1 cellular context compared by ENCODE assay signal in genomic region chr21:36060159-36060921, GRCh38.
TF ChIP-seq lines count a peak whose summit lies in the region.

SETD4 (minus strand) TSS chr21:36060526; CDS start chr21:36058888, 1,638 bp downstream.

TF ChIP-seq in HepG2, 621 proteins besides CTCF, POLR2A, EP300 and RAD21 (continued from another document and continues in another):
- TF ChIP-seq ZNF687 (CRISPR knock-in tag; IDR thresholded peaks at IDR 0.05) (peak; percentile 87), ZNF280D (CRISPR knock-in tag; IDR thresholded peaks at IDR 0.05) (0 out of 2 replicates have a peak, but pooled peaks have one; percentile 46), KDM1A (CRISPR knock-in tag; IDR thresholded peaks at IDR 0.05) (no peak), ZBTB25 (CRISPR knock-in tag; IDR thresholded peaks at IDR 0.05) (no peak), CERS6 (CRISPR knock-in tag; IDR thresholded peaks at IDR 0.05) (0 out of 2 replicates have a peak, but pooled peaks have one; percentile 69), MIER3 (CRISPR knock-in tag; IDR thresholded peaks at IDR 0.05; ENCODE audit: borderline replicate concordance) (no peak; the same call in 1 of the 2 replicates), GATAD2A (CRISPR knock-in tag; IDR thresholded peaks at IDR 0.05) (no peak), RFX3 (CRISPR knock-in tag; IDR thresholded peaks at IDR 0.05) (peak; percentile 89), FOXA1 (IDR thresholded peaks at IDR 0.05) (no peak), FOXA1 (CRISPR knock-in tag; IDR thresholded peaks at IDR 0.05) (no peak), MIER2 (CRISPR knock-in tag; IDR thresholded peaks at IDR 0.05) (no peak), ZNF10 (CRISPR knock-in tag; IDR thresholded peaks at IDR 0.05; ENCODE audit: borderline replicate concordance, low read depth) (no peak), ETS1 (CRISPR knock-in tag; IDR thresholded peaks at IDR 0.05) (no peak), ELF3 (CRISPR knock-in tag; IDR thresholded peaks at IDR 0.05) (peak; percentile 83), GRHL1 (CRISPR knock-in tag; conservative IDR thresholded peaks at IDR 0.05) (no peak), PRDM15 (CRISPR knock-in tag; IDR thresholded peaks at IDR 0.05) (peak; percentile 39; the same call in 1 of the 2 replicates), ZNF569 (CRISPR knock-in tag; IDR thresholded peaks at IDR 0.05; ENCODE audit: borderline replicate concordance) (no peak), ZNF609 (CRISPR knock-in tag; IDR thresholded peaks at IDR 0.05; ENCODE audit: borderline replicate concordance) (no peak), RAD51 (IDR thresholded peaks at IDR 0.05; ENCODE audit: borderline replicate concordance) (no peak), U2AF2 (IDR thresholded peaks at IDR 0.05; ENCODE audit: low read depth, low read length) (peak; percentile 75; the same call in 1 of the 2 replicates), ARNTL (CRISPR knock-in tag; IDR thresholded peaks at IDR 0.05) (no peak; the same call in 1 of the 2 replicates), NR2F1 (CRISPR knock-in tag; IDR thresholded peaks at IDR 0.05) (0 out of 4 replicates have a peak, but pooled peaks of 1 of the 2 experiments have one; percentile 22), ZNF546 (CRISPR knock-in tag; conservative IDR thresholded peaks at IDR 0.05) (0 out of 2 replicates have a peak, but pooled peaks have one; percentile 58), ZNF883 (CRISPR knock-in tag; IDR thresholded peaks at IDR 0.05; ENCODE audit: not compliant biosample characterization) (peak; percentile 38), ZKSCAN8 (CRISPR knock-in tag; IDR thresholded peaks at IDR 0.05; ENCODE audit: borderline replicate concordance) (no peak), HMGA1 (CRISPR knock-in tag; conservative IDR thresholded peaks at IDR 0.05) (no peak), BORCS8-MEF2B (CRISPR knock-in tag; IDR thresholded peaks at IDR 0.05) (peak; percentile 82), STAT5B (CRISPR knock-in tag; IDR thresholded peaks at IDR 0.05) (no peak), ETV5 (CRISPR knock-in tag; IDR thresholded peaks at IDR 0.05; ENCODE audit: borderline replicate concordance) (peak; percentile 49; the same call in 1 of the 2 replicates), MLXIP (CRISPR knock-in tag; IDR thresholded peaks at IDR 0.05; ENCODE audit: borderline replicate concordance) (no peak)
